Comparison of ENCODE assay signal across 27 cellular contexts in the genomic region with DNA sequence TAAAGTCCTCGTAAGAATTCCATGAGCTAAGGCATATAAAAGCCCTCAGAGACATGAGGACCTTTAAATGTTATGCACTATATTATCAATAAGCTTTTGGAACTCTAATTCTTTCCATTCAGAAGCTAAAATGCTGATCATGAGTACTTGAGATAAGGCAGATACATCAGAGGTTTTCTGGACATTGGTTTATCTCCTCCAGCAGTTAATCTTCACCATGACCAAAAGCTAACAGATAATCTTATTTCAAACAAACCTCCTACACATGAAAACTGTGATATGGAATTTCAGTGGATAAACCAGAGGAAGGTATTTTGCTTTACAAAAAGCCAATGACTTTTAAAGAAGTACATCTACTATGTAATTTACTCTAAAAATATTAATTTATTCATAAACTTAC.
"Had no signal": no experiment of that assay in that cellular context is flagged by ENCODE, and none has a peak within 500 bp of the region (broad histone marks: within the 10 kb centered on the region; RNA-seq: fewer than 3 reads in every experiment).

No MANE protein-coding gene starts in this region.

- H3K4me1 Mint-ChIP-seq: neural progenitor cell had no signal

- H3K36me3 Mint-ChIP-seq: natural killer cell had no signal

- H3K4me3 ChIP-seq: left lung, lower lobe of right lung, neural progenitor cell, psoas muscle, right lobe of liver, suprapubic skin, thoracic aorta, tibial artery, upper lobe of right lung had no signal

- H3K27me3 Mint-ChIP-seq: naive B cell; stimulated activated naive CD8-positive, alpha-beta T cell treated with anti-CD3 and anti-CD28 coated beads, Interleukin-15, Interleukin-2, amounts not matched to agents 100 ng/mL and 50 ng/mL, for 24 hours had no signal

- H3K27ac Mint-ChIP-seq: immature natural killer cell; natural killer cell; nephron progenitor cell; neural progenitor cell; stimulated activated effector memory CD8-positive, alpha-beta T cell treated with anti-CD3 and anti-CD28 coated beads, Interleukin-12 subunit alpha, Interleukin-12 subunit beta, amount 100 ng/mL, for 72 hours had no signal

- H3K9me3 Mint-ChIP-seq: immature natural killer cell; naive B cell; natural killer cell; neural progenitor cell; stimulated activated effector memory CD8-positive, alpha-beta T cell treated with anti-CD3 and anti-CD28 coated beads, Interleukin-12 subunit alpha, Interleukin-12 subunit beta, amount 100 ng/mL, for 72 hours; stimulated activated naive CD8-positive, alpha-beta T cell treated with anti-CD3 and anti-CD28 coated beads, Interleukin-15, Interleukin-2, amounts not matched to agents 100 ng/mL and 50 ng/mL, for 24 hours had no signal

- ATAC-seq: left colon, left lung, lower lobe of right lung, natural killer cell, psoas muscle, right lobe of liver, upper lobe of right lung had no signal

- H3K4me3 Mint-ChIP-seq: immature natural killer cell; naive B cell; natural killer cell; nephron progenitor cell; neural progenitor cell; stimulated activated effector memory CD8-positive, alpha-beta T cell treated with anti-CD3 and anti-CD28 coated beads, Interleukin-12 subunit alpha, Interleukin-12 subunit beta, amount 100 ng/mL, for 72 hours; stimulated activated naive CD8-positive, alpha-beta T cell treated with anti-CD3 and anti-CD28 coated beads, Interleukin-15, Interleukin-2, amounts not matched to agents 100 ng/mL and 50 ng/mL, for 24 hours had no signal

- DNase-seq: hypothalamus; immature natural killer cell; kidney; left colon; left lung; lower lobe of right lung; mammary epithelial cell; mesenchymal stem cell; naive B cell; natural killer cell; nephron progenitor cell; occipital lobe; psoas muscle; right lobe of liver; stimulated activated CD4-positive, alpha-beta T cell treated with anti-CD3 and anti-CD28 coated beads, Interleukin-12 subunit alpha, Interleukin-12 subunit beta, amount 100 ng/mL, for 4 hours; stimulated activated CD4-positive, alpha-beta T cell treated with anti-CD3 and anti-CD28 coated beads, Interleukin-15, amount 100 ng/mL, for 24 hours; stimulated activated CD4-positive, alpha-beta T cell treated with anti-CD3 and anti-CD28 coated beads, Interleukin-2, amount 100 ng/mL, for 24 hours; stimulated activated CD4-positive, alpha-beta T cell treated with anti-CD3 and anti-CD28 coated beads, Interleukin-4, amount 100 ng/mL, for 24 hours; stimulated activated naive CD4-positive, alpha-beta T cell; tibial artery; trophoblast cell; upper lobe of right lung had no signal
